In genomic region chr16:3187798-3188674, GRCh38 we compare ENCODE assay signal across 8 cellular contexts. TPM values are rescaled to one million over a fixed set of nuclear protein-coding genes. Genes with fewer than 3 reads are reported as not detected.
DNase-seq lines count a peak whose midpoint lies in the region; ATAC-seq lines count a peak whose summit lies in the region.

Gene OR1F1, plus strand, starts transcription at chr16:3188204.

- H3K4me3 Mint-ChIP-seq in activated T-helper 17 cell treated with anti-CD3 and anti-CD28 coated beads, Interleukin-2, amount 50 U/mL, for 72 hours = peak within 1 kb of the TSS; percentile 80

- peaks cover 50% of the 10 kb centered on the region for H3K27me3 Mint-ChIP-seq in activated T-helper 17 cell treated with anti-CD3 and anti-CD28 coated beads, Interleukin-2, amount 50 U/mL, for 72 hours

- H3K27ac Mint-ChIP-seq in activated T-helper 17 cell treated with anti-CD3 and anti-CD28 coated beads, Interleukin-2, amount 50 U/mL, for 72 hours = peak within 1 kb of the TSS; percentile 97

- no peaks in the 10 kb centered on the region for H3K9me3 Mint-ChIP-seq in activated T-helper 17 cell treated with anti-CD3 and anti-CD28 coated beads, Interleukin-2, amount 50 U/mL, for 72 hours

- peak; percentile 39 for DNase-seq in SIG-M5 treated with dmso at 0.1 percent for 504 hours (lab: John Stamatoyannopoulos, UW; ENCODE audit: unreplicated experiment)
- DNase-seq in SIG-M5 (lab: John Stamatoyannopoulos, UW) = no peak
- DNase-seq in NCI-H748 (lab: John Stamatoyannopoulos, UW; ENCODE audit: unreplicated experiment) = peak; percentile 65
- DNase-seq in hepatic stellate cell (ENCODE audit: low spot score) = peak; percentile 42
- peak; percentile 71 to 72 for DNase-seq in stimulated activated CD4-positive, alpha-beta T cell treated with anti-CD3 and anti-CD28 coated beads, Interleukin-4, amount 100 ng/mL, for 48 hours (ENCODE audit: low read depth in 2 of 2)

- ATAC-seq in activated T-helper 17 cell treated with anti-CD3 and anti-CD28 coated beads, Interleukin-2, amount 50 U/mL, for 72 hours (replicated peaks) = peak; percentile 73
- ATAC-seq in HG03469 (IDR thresholded peaks at IDR 0.05; ENCODE audit: unreplicated experiment) (no peak), GM21529 (IDR thresholded peaks at IDR 0.05; ENCODE audit: unreplicated experiment) (no peak)

- peaks cover 26% of the 10 kb centered on the region for H3K4me1 Mint-ChIP-seq in activated T-helper 17 cell treated with anti-CD3 and anti-CD28 coated beads, Interleukin-2, amount 50 U/mL, for 72 hours

- peaks cover 48% of the 10 kb centered on the region for H3K36me3 Mint-ChIP-seq in activated T-helper 17 cell treated with anti-CD3 and anti-CD28 coated beads, Interleukin-2, amount 50 U/mL, for 72 hours (ENCODE audit: low read depth)

RNA-seq across cellular contexts. Expression of gene OR1F1, which starts in this region (rescaled TPM):
- total RNA-seq in activated T-helper 17 cell treated with anti-CD3 and anti-CD28 coated beads, Interleukin-2, amount 50 U/mL, for 72 hours = under 1 TPM in 1 of 2 donors, not detected in 1; 0.37 TPM

Comparison
In these comparisons a context has a peak if more than half of its experiments do, and no peak if none do; other contexts are left out.
1. Peak in ATAC-seq in activated T-helper 17 cell treated with anti-CD3 and anti-CD28 coated beads, Interleukin-2, amount 50 U/mL, for 72 hours; RNA of the gene not detected or under 1 TPM.